1 cellular context compared by ENCODE assay signal in genomic region chr10:103373544-103373943, GRCh38.
TF ChIP-seq lines count a peak whose summit lies in the region.

No MANE protein-coding gene starts in this region.

TF ChIP-seq in GM12878, 131 proteins besides CTCF, POLR2A, EP300 and RAD21 (continues in another document):
- no peak for TF ChIP-seq BACH1 (IDR thresholded peaks at IDR 0.05; ENCODE audit: borderline replicate concordance)
- no peak for TF ChIP-seq TCF12 (IDR thresholded peaks at IDR 0.05; ENCODE audit: low read depth, low read length)
- TF ChIP-seq ZBTB4 (CRISPR knock-in tag; IDR thresholded peaks at IDR 0.05): no peak
- no peak for TF ChIP-seq ELK1 (IDR thresholded peaks at IDR 0.05; ENCODE audit: low read depth, low read length)
- TF ChIP-seq RUNX3 (IDR thresholded peaks at IDR 0.05; ENCODE audit: low read length): peak; percentile 89
- TF ChIP-seq FOXK2 (IDR thresholded peaks at IDR 0.05): no peak
- TF ChIP-seq CHD1 (IDR thresholded peaks at IDR 0.05; ENCODE audit: low read depth, low read length): no peak
- 0 out of 2 replicates have a peak, but pooled peaks have one; percentile 50 for TF ChIP-seq MEF2A (IDR thresholded peaks at IDR 0.05; ENCODE audit: insufficient read depth, low read depth, low read length)
- TF ChIP-seq E2F8 (IDR thresholded peaks at IDR 0.05; ENCODE audit: low read depth, partially characterized antibody): no peak
- no peak for TF ChIP-seq BHLHE40 (IDR thresholded peaks at IDR 0.05; ENCODE audit: borderline replicate concordance in 1 of 2, low read depth in 2 of 2, low read length in 1 of 2)
- no peak for TF ChIP-seq SREBF2 (IDR thresholded peaks at IDR 0.05; ENCODE audit: low read length)
- TF ChIP-seq ZBTB40 (IDR thresholded peaks at IDR 0.05; ENCODE audit: borderline replicate concordance): no peak
- no peak for TF ChIP-seq KDM1A (IDR thresholded peaks at IDR 0.05; ENCODE audit: borderline replicate concordance)
- TF ChIP-seq EED (IDR thresholded peaks at IDR 0.05; ENCODE audit: low read depth): no peak
- TF ChIP-seq CBFB (IDR thresholded peaks at IDR 0.05; ENCODE audit: low read depth): 0 out of 2 replicates have a peak, but pooled peaks have one; percentile 19
- TF ChIP-seq NFIC (IDR thresholded peaks at IDR 0.05; ENCODE audit: low read depth, low read length): peak; percentile 67
- TF ChIP-seq GABPA (IDR thresholded peaks at IDR 0.05; ENCODE audit: low read depth): 0 out of 2 replicates have a peak, but pooled peaks have one; percentile 27
- no peak for TF ChIP-seq RFX5 (IDR thresholded peaks at IDR 0.05; ENCODE audit: low read depth, low read length)
- TF ChIP-seq IRF4 (IDR thresholded peaks at IDR 0.05; ENCODE audit: low read depth, low read length): no peak
- peak; percentile 43; the same call in 1 of the 2 replicates for TF ChIP-seq CREM (IDR thresholded peaks at IDR 0.05; ENCODE audit: low read depth)
- TF ChIP-seq SPI1 (IDR thresholded peaks at IDR 0.05; ENCODE audit: borderline replicate concordance, insufficient read depth, low read depth, low read length): peak; percentile 17; the same call in 1 of the 2 replicates
- TF ChIP-seq SMARCA5 (IDR thresholded peaks at IDR 0.05): no peak
- 0 out of 2 replicates have a peak, but pooled peaks have one; percentile 44 for TF ChIP-seq FOXM1 (IDR thresholded peaks at IDR 0.05; ENCODE audit: low read depth, low read length)
- no peak for TF ChIP-seq ATF3 (IDR thresholded peaks at IDR 0.05; ENCODE audit: borderline replicate concordance, extremely low read depth, low read depth, low read length)
- TF ChIP-seq PML (IDR thresholded peaks at IDR 0.05; ENCODE audit: low read length): no peak
- peak; percentile 57; the same call in 1 of the 2 replicates for TF ChIP-seq JUNB (IDR thresholded peaks at IDR 0.05)
- no peak for TF ChIP-seq MTA3 (IDR thresholded peaks at IDR 0.05; ENCODE audit: borderline replicate concordance, low read length)
- TF ChIP-seq RCOR1 (conservative IDR thresholded peaks at IDR 0.05; ENCODE audit: low read depth, low read length): no peak
- no peak for TF ChIP-seq BCLAF1 (IDR thresholded peaks at IDR 0.05)
- TF ChIP-seq ZBTB11 (CRISPR knock-in tag; IDR thresholded peaks at IDR 0.05): no peak
- TF ChIP-seq ZNF24 (IDR thresholded peaks at IDR 0.05): no peak
- no peak for TF ChIP-seq IKZF2 (IDR thresholded peaks at IDR 0.05)
- no peak for TF ChIP-seq HSF1 (IDR thresholded peaks at IDR 0.05; ENCODE audit: low read depth, low read length)
- TF ChIP-seq CREB1 (IDR thresholded peaks at IDR 0.05; ENCODE audit: low read depth): 0 out of 2 replicates have a peak, but pooled peaks have one; percentile 24
